ENCODE assay signal across 7 cellular contexts in the genomic region with DNA sequence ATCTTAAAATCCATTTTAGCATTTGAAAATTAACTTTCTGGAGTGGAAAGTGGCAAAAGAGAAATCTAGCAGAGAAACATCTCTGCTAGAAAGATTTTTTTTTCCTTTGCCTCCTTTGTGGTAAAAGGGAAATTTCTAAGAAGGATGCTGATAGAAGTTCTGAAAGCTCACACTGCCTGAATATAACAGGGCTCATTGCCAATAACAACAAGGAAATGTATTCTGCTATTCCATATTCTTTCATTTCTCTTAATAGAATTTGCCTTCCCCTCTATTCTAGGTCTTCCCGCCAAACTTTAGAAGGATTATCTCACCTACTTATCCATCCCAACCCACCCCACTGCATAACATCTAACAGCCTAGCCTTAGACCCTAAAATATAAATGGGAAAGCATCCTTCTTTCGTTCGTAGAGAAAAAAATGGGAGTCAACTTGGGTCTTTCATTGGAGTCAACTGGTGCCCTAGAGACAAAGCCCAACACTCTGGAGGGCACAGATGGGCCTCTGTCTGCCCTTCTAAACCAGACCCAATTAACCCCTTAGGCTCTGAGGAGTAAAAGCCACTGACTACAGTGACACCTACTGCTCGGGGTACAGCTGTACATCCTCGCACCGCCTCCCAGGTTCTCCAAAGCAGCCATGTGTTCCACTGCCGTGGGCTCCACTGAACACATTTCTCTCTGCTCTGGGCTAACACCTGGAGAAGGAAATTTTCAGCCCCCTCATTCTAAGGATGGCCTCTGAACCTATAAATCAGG.
DNase-seq lines count a peak whose midpoint lies in the region; ATAC-seq and TF ChIP-seq lines count a peak whose summit lies in the region.

No MANE protein-coding gene starts in this region.

- no peak for TF ChIP-seq EP300 in gastroesophageal sphincter (IDR thresholded peaks at IDR 0.05)

- H2AFZ ChIP-seq in Loucy (ENCODE audit: low read length) = no peak overlapping the region

- peak overlapping the region; percentile 46 to 79 for H3K27ac Mint-ChIP-seq in T-cell

- TF ChIP-seq POLR2A in gastroesophageal sphincter (IDR thresholded peaks at IDR 0.05) = no peak

- peaks cover 36 to 56% (median 37%) of the 10 kb centered on the region in 3 donors for H3K4me1 Mint-ChIP-seq in T-cell

- peak overlapping the region; percentile 73 for H3K4me3 ChIP-seq in Loucy (ENCODE audit: low read length, poor library complexity, severe bottlenecking)
- H3K4me3 ChIP-seq in foreskin fibroblast (ENCODE audit: low read depth in 1 of 2, low read length in 2 of 2) = no peak overlapping the region
- peak overlapping the region in 1 of 3 donors; percentile 68 for H3K4me3 ChIP-seq in skeletal muscle tissue (ENCODE audit: low read length in 3 of 3)
- H3K4me3 ChIP-seq in gastroesophageal sphincter = peak overlapping the region in 1 of 2 donors; percentile 48

- peak overlapping the region; percentile 76 for H3K4me2 ChIP-seq in Loucy (ENCODE audit: low read depth, low read length, poor library complexity, severe bottlenecking)

- peaks cover 11% of the 10 kb centered on the region; the same call in 1 of the 2 replicates for H3F3A ChIP-seq in Loucy (ENCODE audit: low read depth)

- H3K27me3 ChIP-seq in Loucy (ENCODE audit: insufficient read depth, low read length, poor library complexity, severe bottlenecking) (no peaks in the 10 kb centered on the region), skeletal muscle tissue (ENCODE audit: control insufficient read depth in 3 of 3, insufficient read depth in 3 of 3, low read length in 3 of 3) (no peaks in the 10 kb centered on the region), gastroesophageal sphincter (no peaks in the 10 kb centered on the region)

- H3K4me3 Mint-ChIP-seq in T-cell = peak overlapping the region; percentile 68 to 76 (median 75)

- H3K9ac ChIP-seq in Loucy (ENCODE audit: low read depth, low read length, poor library complexity, severe bottlenecking) (peak overlapping the region; percentile 68), skeletal muscle tissue (ENCODE audit: low read depth in 1 of 3, low read length in 3 of 3) (no peak overlapping the region)

- no peaks in the 10 kb centered on the region for H3K9me3 Mint-ChIP-seq in T-cell

- peak; percentile 74 for DNase-seq in ELF-1 (ENCODE audit: low read depth, low spot score)
- DNase-seq in T-cell = no peak
- peak in 1 of 2 donors; percentile 52 for DNase-seq in foreskin fibroblast
- DNase-seq in DMS114 treated with DMSO at 0.1 percent for 48 hours (lab: John Stamatoyannopoulos, UW; ENCODE audit: unreplicated experiment) = no peak

- no peaks in the 10 kb centered on the region for H3K9me2 ChIP-seq in Loucy (replicated peaks; ENCODE audit: low read depth, low read length)

- no peaks in the 10 kb centered on the region for H3K36me3 Mint-ChIP-seq in T-cell

- POLR2A ChIA-PET in T-cell (lab: Charles Lee) = interaction anchor here in 1 of 2 donors (0.7 kb wide), 1 partner anchor 102 kb away, joined by 4 read pairs; no protein-coding TSS in a partner anchor

- peaks cover 64% of the 10 kb centered on the region for H3K79me2 ChIP-seq in Loucy (ENCODE audit: insufficient read depth, low read length)

- CTCF ChIA-PET in T-cell (lab: Charles Lee) = interaction anchor here (1.1 to 1.4 kb wide), 4 partner anchors 29 to 203 kb away, joined by 3 to 6 read pairs (median 4); no protein-coding TSS in a partner anchor

- peak; percentile 85 for TF ChIP-seq CTCF in Loucy (conservative IDR thresholded peaks at IDR 0.05; ENCODE audit: low read length)
- peak; percentile 35 for TF ChIP-seq CTCF in foreskin fibroblast (IDR thresholded peaks at IDR 0.05; ENCODE audit: low read depth, low read length)
- TF ChIP-seq CTCF in gastroesophageal sphincter (IDR thresholded peaks at IDR 0.05) = peak in 1 of 4 experiments; percentile 31

- H3K27me3 Mint-ChIP-seq in T-cell = peaks cover 0 to 4% of the 10 kb centered on the region in 2 donors

- no peaks in the 10 kb centered on the region for H4K20me1 ChIP-seq in Loucy (ENCODE audit: insufficient read depth, low read length, poor library complexity, severe bottlenecking)

- ATAC-seq in T-cell (replicated peaks in 1 of 4) (no peak), gastroesophageal sphincter (no peak)

- H3K9me3 ChIP-seq in Loucy (ENCODE audit: insufficient read depth, low read depth, low read length) = no peaks in the 10 kb centered on the region
- no peaks in the 10 kb centered on the region for H3K9me3 ChIP-seq in skeletal muscle tissue (ENCODE audit: control insufficient read depth in 3 of 3, low read length in 3 of 3)
- H3K9me3 ChIP-seq in gastroesophageal sphincter = no peaks in the 10 kb centered on the region

- H3K36me3 ChIP-seq in Loucy (ENCODE audit: insufficient read depth, low read length) (no peaks in the 10 kb centered on the region), skeletal muscle tissue (ENCODE audit: control insufficient read depth in 3 of 3, insufficient read depth in 3 of 3, low read length in 3 of 3) (no peaks in the 10 kb centered on the region), gastroesophageal sphincter (no peaks in the 10 kb centered on the region)

- H3K27ac ChIP-seq in skeletal muscle tissue (ENCODE audit: low read depth, low read length) (peak overlapping the region; percentile 55), gastroesophageal sphincter (peak overlapping the region in 2 of 4 donors; percentile 74 to 80)

- H3K4me1 ChIP-seq in Loucy (ENCODE audit: insufficient read depth, low read length, poor library complexity, severe bottlenecking) (peaks cover 88% of the 10 kb centered on the region), skeletal muscle tissue (ENCODE audit: control insufficient read depth in 3 of 3, insufficient read depth in 3 of 3, low read length in 3 of 3) (peaks cover 16 to 29% (median 28%) of the 10 kb centered on the region in 3 donors), gastroesophageal sphincter (peaks cover 0 to 44% (median 3%) of the 10 kb centered on the region in 3 donors)

- 57 to 83% methylated on average over 1 to 5 of the region's 7 CpGs for WGBS in gastroesophageal sphincter (ENCODE audit: low coverage in 1 of 2), 2 donors
